In the genomic region with DNA sequence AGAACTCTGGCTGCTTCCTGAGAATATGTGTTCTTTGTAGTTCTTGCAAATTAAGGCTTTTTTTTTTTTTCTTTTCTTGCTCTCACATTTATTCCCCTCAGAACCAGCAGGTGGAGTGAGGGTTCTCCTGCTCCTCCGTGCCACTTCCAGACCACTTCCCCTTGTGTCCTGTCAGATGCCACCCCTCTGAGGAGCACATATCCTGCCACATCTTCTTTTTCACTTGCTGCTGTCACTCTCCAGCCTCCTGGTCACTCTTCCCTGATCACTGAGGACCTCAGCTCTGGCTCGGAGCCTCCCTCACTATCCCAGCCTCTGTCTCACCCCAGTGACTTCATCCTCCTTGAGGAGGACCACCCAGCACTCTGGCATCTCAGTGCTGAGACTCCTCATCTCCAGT, we compare ENCODE assay signal across 9 cellular contexts.
DNase-seq lines count a peak whose midpoint lies in the region; ATAC-seq, FAIRE-seq and TF ChIP-seq lines count a peak whose summit lies in the region.
"Had no signal": no experiment of that assay in that cellular context is flagged by ENCODE, and none has a peak within 500 bp of the region (broad histone marks: within the 10 kb centered on the region; RNA-seq: fewer than 3 reads in every experiment).

No MANE protein-coding gene starts in this region.

- TF ChIP-seq RAD21 in HepG2 (CRISPR knock-in tag; IDR thresholded peaks at IDR 0.05), result no peak

- no peak overlapping the region for H3K4me3 ChIP-seq in HepG2 (replicated peaks in 1 of 3; ENCODE audit: insufficient read depth in 1 of 3, low read depth in 2 of 3, low read length in 3 of 3)
- H3K4me3 ChIP-seq: lung had no signal

- H3K27ac ChIP-seq in VCaP (no peak overlapping the region), HepG2 (ENCODE audit: extremely low read length, insufficient read depth, low read length) (no peak overlapping the region)

- TF ChIP-seq EP300 in HepG2 (IDR thresholded peaks at IDR 0.05; ENCODE audit: low read depth in 2 of 2, low read length in 2 of 2) (no peak), HepG2 (CRISPR knock-in tag; IDR thresholded peaks at IDR 0.05; ENCODE audit: borderline replicate concordance) (no peak)

- BruUV-seq in HepG2 (replicated peaks; lab: Mats Ljungman, UMichigan), result no TSS peak

- no peaks in the 10 kb centered on the region for H3K27me3 ChIP-seq in HepG2 (ENCODE audit: control insufficient read depth in 1 of 2, insufficient read depth in 2 of 2, low read length in 2 of 2)

- no peak for TF ChIP-seq POLR2A in HepG2 (IDR thresholded peaks at IDR 0.05; ENCODE audit: insufficient read depth in 1 of 2, low read depth in 2 of 2, low read length in 2 of 2)

- peaks cover 10% of the 10 kb centered on the region for H3K4me1 ChIP-seq in HepG2 (ENCODE audit: insufficient read depth, low read length)

- DNase-seq in EH (ENCODE audit: low read depth) (peak; percentile 64), HuH-7 (ENCODE audit: low spot score) (peak; percentile 15), HepG2 (ENCODE audit: low spot score) (peak; percentile 39), NCI-H1048 (lab: John Stamatoyannopoulos, UW) (no peak), amniotic stem cell (lab: John Stamatoyannopoulos, UW) (no peak)

- POLR2A ChIA-PET in HepG2 (lab: Yijun Ruan, JAX), result no interaction called here

- CTCF ChIA-PET in HepG2 (lab: Yijun Ruan, JAX; ENCODE audit: low intra/inter-chr PET ratio, low total read pairs), result interaction anchor here (0.6 to 2.6 kb wide), 4 partner anchors 304 to 826 kb away, joined by 3 to 8 read pairs (median 5); no protein-coding TSS in a partner anchor

- no peaks in the 10 kb centered on the region for H4K20me1 ChIP-seq in HepG2 (ENCODE audit: insufficient read depth, low read length)

- intact Hi-C loops in HepG2 (cut with micrococcal nuclease; ENCODE audit: unreplicated experiment), result no loop called here

- peaks cover 4% of the 10 kb centered on the region; the same call in 1 of the 2 replicates for H3K9me3 ChIP-seq in HepG2 (ENCODE audit: low read length)

- H2AFZ ChIP-seq in HepG2 (ENCODE audit: low read length), result no peak overlapping the region

- H3K4me2 ChIP-seq in HepG2 (ENCODE audit: low read depth, low read length), result no peak overlapping the region

- no peaks in the 10 kb centered on the region for H3K79me2 ChIP-seq in HepG2 (ENCODE audit: insufficient read depth, low read length)

- FAIRE-seq in HepG2 (lab: Jason Lieb, UNC), result no peak

- in situ Hi-C loops in HepG2 (cut with HindIII; ENCODE audit: extremely low pct_ligation_motif_present, low pct_unique_long_range_greater_than_20kb), result no loop called here

- whole genome bisulfite sequencing in HepG2 (ENCODE audit: low lambda C conversion rate), result 46% methylated on average over 2 of the region's 2 CpGs

- ATAC-seq in HepG2, result peak; percentile 71
- ATAC-seq in GM19455 (IDR thresholded peaks at IDR 0.05; ENCODE audit: unreplicated experiment), result no peak
- no peak for ATAC-seq in GM19397 (IDR thresholded peaks at IDR 0.05; ENCODE audit: unreplicated experiment)

- TF ChIP-seq CTCF in VCaP (conservative IDR thresholded peaks at IDR 0.05), result peak; percentile 71
- TF ChIP-seq CTCF in HepG2 (CRISPR knock-in tag; IDR thresholded peaks at IDR 0.05), result peak; percentile 51

- H3K36me3 ChIP-seq in HepG2 (replicated peaks in 1 of 2; ENCODE audit: control insufficient read depth in 1 of 2, insufficient read depth in 2 of 2, low read length in 2 of 2), result no peaks in the 10 kb centered on the region

- H3K9ac ChIP-seq in HepG2 (ENCODE audit: insufficient read depth, low read depth, low read length), result no peak overlapping the region

TF ChIP-seq in HepG2, 621 proteins besides CTCF, POLR2A, EP300 and RAD21:
- no peak for TF ChIP-seq ZNF644 (CRISPR knock-in tag; IDR thresholded peaks at IDR 0.05; ENCODE audit: low read depth)
- TF ChIP-seq STAG1 (CRISPR knock-in tag; IDR thresholded peaks at IDR 0.05), result peak; percentile 58
- no peak for TF ChIP-seq MLLT10 (CRISPR knock-in tag; IDR thresholded peaks at IDR 0.05)
- peak; percentile 80 for TF ChIP-seq ZNF362 (CRISPR knock-in tag; IDR thresholded peaks at IDR 0.05; ENCODE audit: borderline replicate concordance)
- TF ChIP-seq HMGA1 (CRISPR knock-in tag; conservative IDR thresholded peaks at IDR 0.05), result no peak
- TF ChIP-seq SMC3 (IDR thresholded peaks at IDR 0.05; ENCODE audit: low read length), result peak; percentile 57; the same call in 1 of the 2 replicates

Comparison
In these comparisons a context has a peak if more than half of its experiments do, and no peak if none do; other contexts are left out.
1. DNase-seq: peak in EH (single experiment), HuH-7 (single experiment) and HepG2 (single experiment); none in NCI-H1048 (single experiment) and amniotic stem cell (single experiment).